14 cellular contexts compared by ENCODE assay signal in genomic region chr9:22214497-22215031, GRCh38.
A peak's percentile ranks its signal among the peaks of the same experiment; 100 is the strongest.
DNase-seq lines count a peak whose midpoint lies in the region; ATAC-seq, FAIRE-seq and TF ChIP-seq lines count a peak whose summit lies in the region.
"Had no signal": no experiment of that assay in that cellular context is flagged by ENCODE, and none has a peak within 500 bp of the region (broad histone marks: within the 10 kb centered on the region; RNA-seq: fewer than 3 reads in every experiment).

No MANE protein-coding gene starts in this region.

- ATAC-seq in CD4-positive, alpha-beta T cell (ENCODE audit: poor library complexity), result no peak
- ATAC-seq: gastroesophageal sphincter, right cardiac atrium, Right ventricle myocardium inferior had no signal

- peak overlapping the region; percentile 71 for H2AFZ ChIP-seq in ACC112 (ENCODE audit: low read length, unreplicated experiment)

- TF ChIP-seq CTCF in glutamatergic neuron (IDR thresholded peaks at IDR 0.05; ENCODE audit: partially characterized antibody, unreplicated experiment), result no peak
- no peak for TF ChIP-seq CTCF in CD4-positive, alpha-beta T cell (IDR thresholded peaks at IDR 0.05)

- H3K4me1 ChIP-seq in ACC112 (ENCODE audit: control insufficient read depth, insufficient read depth, low read length, unreplicated experiment), result peaks cover 65% of the 10 kb centered on the region

- CTCF ChIA-PET in CD4-positive, alpha-beta T cell (lab: Charles Lee), result no interaction called here

- intact Hi-C loops in activated T-helper 2 cell treated with anti-CD3 and anti-CD28 coated beads, Interferon-gamma antibody, Interleukin-2, Interleukin-4, amounts not matched to agents 10 μg/mL and 5 μg/mL and 100 μg/mL, durations not matched to agents 14 hours and 24 hours and 36 hours (cut with micrococcal nuclease), result loop anchor here (2.0 to 5.0 kb wide), 2 partner anchors 52 to 110 kb away; no protein-coding TSS in a partner anchor
- intact Hi-C loops in CD4-positive, alpha-beta T cell (cut with DNase I, micrococcal nuclease), result no loop called here

- POLR2A ChIA-PET in CD4-positive, alpha-beta T cell (lab: Charles Lee), result no interaction called here

- no peaks in the 10 kb centered on the region for H3K36me3 ChIP-seq in ACC112 (ENCODE audit: insufficient read depth, low read length)
- H3K36me3 ChIP-seq: gastroesophageal sphincter, HAP-1 had no signal

- H3K27me3 Mint-ChIP-seq in activated T-helper 2 cell treated with anti-CD3 and anti-CD28 coated beads, Interferon-gamma antibody, Interleukin-2, Interleukin-4, amounts not matched to agents 10 μg/mL and 5 μg/mL and 100 μg/mL, durations not matched to agents 14 hours and 24 hours and 36 hours (ENCODE audit: low read depth), result peaks cover 26% of the 10 kb centered on the region
- peaks cover 2% of the 10 kb centered on the region for H3K27me3 Mint-ChIP-seq in glutamatergic neuron (ENCODE audit: unreplicated experiment)
- no peaks in the 10 kb centered on the region for H3K27me3 Mint-ChIP-seq in CD4-positive, alpha-beta T cell

- no peak for TF ChIP-seq POLR2A in GM12891 (IDR thresholded peaks at IDR 0.05; ENCODE audit: low read depth, low read length)

- no peaks in the 10 kb centered on the region for H3K36me3 Mint-ChIP-seq in activated T-helper 2 cell treated with anti-CD3 and anti-CD28 coated beads, Interferon-gamma antibody, Interleukin-2, Interleukin-4, amounts not matched to agents 10 μg/mL and 5 μg/mL and 100 μg/mL, durations not matched to agents 14 hours and 24 hours and 36 hours (ENCODE audit: low read depth)
- no peaks in the 10 kb centered on the region for H3K36me3 Mint-ChIP-seq in glutamatergic neuron (ENCODE audit: unreplicated experiment)
- H3K36me3 Mint-ChIP-seq in CD4-positive, alpha-beta T cell (ENCODE audit: low read depth), result no peaks in the 10 kb centered on the region

- DNase-seq in EH (ENCODE audit: low read depth) (peak; percentile 61), glutamatergic neuron (no peak), GM12891 (ENCODE audit: insufficient read length, low spot score) (no peak)
- no peak for DNase-seq in activated T-helper 2 cell treated with anti-CD3 and anti-CD28 coated beads, Interferon-gamma antibody, Interleukin-2, Interleukin-4, amounts not matched to agents 10 μg/mL and 5 μg/mL and 100 μg/mL, durations not matched to agents 14 hours and 24 hours and 36 hours (ENCODE audit: low spot score)
- DNase-seq in CD4-positive, alpha-beta T cell, result no peak
- DNase-seq in activated CD4-positive, alpha-beta T cell treated with anti-CD3 and anti-CD28 coated beads, Interleukin-2, amount 50 U/mL, for 1 hour, result no peak
- DNase-seq: C1 segment of cervical spinal cord, NCI-H1105, right cardiac atrium had no signal

- H3K27ac ChIP-seq in ACC112 (ENCODE audit: low read depth, low read length), result peak overlapping the region; percentile 71
- H3K27ac ChIP-seq in CD4-positive, alpha-beta T cell (ENCODE audit: low read depth, low read length), result no peak overlapping the region
- H3K27ac ChIP-seq: gastroesophageal sphincter had no signal

- H3K9me3 ChIP-seq in CD4-positive, alpha-beta T cell (ENCODE audit: control insufficient read depth, low read length), result no peaks in the 10 kb centered on the region
- H3K9me3 ChIP-seq: gastroesophageal sphincter, HAP-1 had no signal

- no peak overlapping the region for H3K4me3 ChIP-seq in ACC112 (ENCODE audit: low read depth, low read length)
- H3K4me3 ChIP-seq: gastroesophageal sphincter, HAP-1 had no signal

- H3K27ac Mint-ChIP-seq in activated T-helper 2 cell treated with anti-CD3 and anti-CD28 coated beads, Interferon-gamma antibody, Interleukin-2, Interleukin-4, amounts not matched to agents 10 μg/mL and 5 μg/mL and 100 μg/mL, durations not matched to agents 14 hours and 24 hours and 36 hours, result peak overlapping the region; percentile 27
- peak overlapping the region; percentile 20 for H3K27ac Mint-ChIP-seq in glutamatergic neuron (ENCODE audit: unreplicated experiment)
- H3K27ac Mint-ChIP-seq in CD4-positive, alpha-beta T cell, result no peak overlapping the region
- H3K27ac Mint-ChIP-seq: dendritic cell treated with granulocyte-macrophage colony-stimulating factor and Interleukin-4, amounts not matched to agents 40 ng/mL and 50 ng/mL, for 4 days had no signal

- H3K4me1 Mint-ChIP-seq in activated T-helper 2 cell treated with anti-CD3 and anti-CD28 coated beads, Interferon-gamma antibody, Interleukin-2, Interleukin-4, amounts not matched to agents 10 μg/mL and 5 μg/mL and 100 μg/mL, durations not matched to agents 14 hours and 24 hours and 36 hours (ENCODE audit: low read depth), result peaks cover 38% of the 10 kb centered on the region
- peaks cover 10% of the 10 kb centered on the region for H3K4me1 Mint-ChIP-seq in glutamatergic neuron (ENCODE audit: low read depth, unreplicated experiment)
- no peaks in the 10 kb centered on the region for H3K4me1 Mint-ChIP-seq in CD4-positive, alpha-beta T cell (ENCODE audit: low read depth)

- H3K9me3 Mint-ChIP-seq in activated T-helper 2 cell treated with anti-CD3 and anti-CD28 coated beads, Interferon-gamma antibody, Interleukin-2, Interleukin-4, amounts not matched to agents 10 μg/mL and 5 μg/mL and 100 μg/mL, durations not matched to agents 14 hours and 24 hours and 36 hours, result no peaks in the 10 kb centered on the region
- no peaks in the 10 kb centered on the region for H3K9me3 Mint-ChIP-seq in glutamatergic neuron (ENCODE audit: unreplicated experiment)
- no peaks in the 10 kb centered on the region for H3K9me3 Mint-ChIP-seq in CD4-positive, alpha-beta T cell
- H3K9me3 Mint-ChIP-seq: dendritic cell treated with granulocyte-macrophage colony-stimulating factor and Interleukin-4, amounts not matched to agents 40 ng/mL and 50 ng/mL, for 4 days had no signal

- H3K79me2 ChIP-seq in ACC112 (ENCODE audit: control insufficient read depth, insufficient read depth, low read length, unreplicated experiment), result no peaks in the 10 kb centered on the region

- no peak overlapping the region for H3K4me3 Mint-ChIP-seq in activated T-helper 2 cell treated with anti-CD3 and anti-CD28 coated beads, Interferon-gamma antibody, Interleukin-2, Interleukin-4, amounts not matched to agents 10 μg/mL and 5 μg/mL and 100 μg/mL, durations not matched to agents 14 hours and 24 hours and 36 hours (ENCODE audit: low read depth)
- no peak overlapping the region for H3K4me3 Mint-ChIP-seq in glutamatergic neuron (ENCODE audit: unreplicated experiment)
- H3K4me3 Mint-ChIP-seq in CD4-positive, alpha-beta T cell, result no peak overlapping the region
- H3K4me3 Mint-ChIP-seq: dendritic cell treated with granulocyte-macrophage colony-stimulating factor and Interleukin-4, amounts not matched to agents 40 ng/mL and 50 ng/mL, for 4 days had no signal

- no peaks in the 10 kb centered on the region for H3K27me3 ChIP-seq in ACC112 (ENCODE audit: insufficient read depth, low read length)
- no peaks in the 10 kb centered on the region for H3K27me3 ChIP-seq in CD4-positive, alpha-beta T cell (ENCODE audit: control insufficient read depth, insufficient read depth, low read length)
- H3K27me3 ChIP-seq: gastroesophageal sphincter had no signal

- no peak for FAIRE-seq in GM12891 (lab: Jason Lieb, UNC)

TF ChIP-seq in GM12891, 5 proteins besides CTCF, POLR2A, EP300 and RAD21:
- no peak for TF ChIP-seq SPI1 (IDR thresholded peaks at IDR 0.05; ENCODE audit: low read depth, low read length)
- TF ChIP-seq PAX5 (IDR thresholded peaks at IDR 0.05; ENCODE audit: insufficient read depth, low read length, severe bottlenecking), result no peak
